Comparison of ENCODE assay signal across 13 cellular contexts in genomic region chr11:14117632-14118031, GRCh38.
DNase-seq lines count a peak whose midpoint lies in the region; ATAC-seq and TF ChIP-seq lines count a peak whose summit lies in the region.
"Had no signal": no experiment of that assay in that cellular context is flagged by ENCODE, and none has a peak within 500 bp of the region (broad histone marks: within the 10 kb centered on the region; RNA-seq: fewer than 3 reads in every experiment).

No MANE protein-coding gene starts in this region.

- DNase-seq in NCI-H345 (lab: John Stamatoyannopoulos, UW), result peak; percentile 47
- DNase-seq in NCI-H345 treated with DMSO at 0.1 percent for 48 hours (lab: John Stamatoyannopoulos, UW; ENCODE audit: unreplicated experiment), result no peak
- DNase-seq in NCI-H1105 (lab: John Stamatoyannopoulos, UW), result peak; percentile 40
- DNase-seq in mucosa of gallbladder (ENCODE audit: low spot score), result peak; percentile 43
- no peak for DNase-seq in GM10266 (ENCODE audit: extremely low spot score)
- DNase-seq: CD8-positive, alpha-beta T cell; GOT3; H7; HFFc6 had no signal

- no peak for TF ChIP-seq CTCF in GM10266 (IDR thresholded peaks at IDR 0.05; ENCODE audit: control insufficient read depth, insufficient read depth, low read depth, missing control alignments)

- no peak for ATAC-seq in HG02759 (IDR thresholded peaks at IDR 0.05; ENCODE audit: unreplicated experiment)
- no peak for ATAC-seq in HG03025 (IDR thresholded peaks at IDR 0.05; ENCODE audit: low FRiP score, unreplicated experiment)
- ATAC-seq: CD8-positive, alpha-beta T cell; HCT116; HepG2 had no signal

Comparison
In these comparisons a context has a peak if more than half of its experiments do, and no peak if none do; other contexts are left out.
1. DNase-seq: peak in NCI-H345 (single experiment), NCI-H1105 (single experiment) and mucosa of gallbladder (single experiment); none in NCI-H345 treated with DMSO at 0.1 percent for 48 hours (single experiment) and GM10266 (single experiment).